ENCODE assay signal across 22 cellular contexts in genomic region chr1:97844552-97845089, GRCh38.
DNase-seq lines count a peak whose midpoint lies in the region; ATAC-seq, FAIRE-seq and TF ChIP-seq lines count a peak whose summit lies in the region.
"Had no signal": no experiment of that assay in that cellular context is flagged by ENCODE, and none has a peak within 500 bp of the region (broad histone marks: within the 10 kb centered on the region; RNA-seq: fewer than 3 reads in every experiment).

No MANE protein-coding gene starts in this region.

- no peaks in the 10 kb centered on the region for H3K36me3 Mint-ChIP-seq in stimulated activated effector memory CD8-positive, alpha-beta T cell treated with anti-CD3 and anti-CD28 coated beads, Interleukin-12 subunit alpha, Interleukin-12 subunit beta, amount 100 ng/mL, for 72 hours

- no peaks in the 10 kb centered on the region for H3K27me3 Mint-ChIP-seq in stimulated activated naive CD8-positive, alpha-beta T cell treated with anti-CD3 and anti-CD28 coated beads, Interleukin-15, amount 100 ng/mL, for 72 hours
- H3K27me3 Mint-ChIP-seq: CD4-positive, CD25-positive, alpha-beta regulatory T cell; CD8-positive, alpha-beta memory T cell had no signal

- no peak overlapping the region for H3K27ac Mint-ChIP-seq in stimulated activated naive CD8-positive, alpha-beta T cell treated with anti-CD3 and anti-CD28 coated beads, Interleukin-15, amount 100 ng/mL, for 72 hours
- no peak overlapping the region for H3K27ac Mint-ChIP-seq in stimulated activated effector memory CD8-positive, alpha-beta T cell treated with anti-CD3 and anti-CD28 coated beads, Interleukin-12 subunit alpha, Interleukin-12 subunit beta, amount 100 ng/mL, for 72 hours

- H3K9me3 Mint-ChIP-seq in stimulated activated naive CD8-positive, alpha-beta T cell treated with anti-CD3 and anti-CD28 coated beads, Interleukin-15, amount 100 ng/mL, for 72 hours: no peaks in the 10 kb centered on the region
- H3K9me3 Mint-ChIP-seq in stimulated activated effector memory CD8-positive, alpha-beta T cell treated with anti-CD3 and anti-CD28 coated beads, Interleukin-12 subunit alpha, Interleukin-12 subunit beta, amount 100 ng/mL, for 72 hours: no peaks in the 10 kb centered on the region
- H3K9me3 Mint-ChIP-seq: CD4-positive, CD25-positive, alpha-beta regulatory T cell; CD8-positive, alpha-beta memory T cell had no signal

- peaks cover 6% of the 10 kb centered on the region for H3K4me1 Mint-ChIP-seq in stimulated activated naive CD8-positive, alpha-beta T cell treated with anti-CD3 and anti-CD28 coated beads, Interleukin-15, amount 100 ng/mL, for 72 hours
- peaks cover 1% of the 10 kb centered on the region for H3K4me1 Mint-ChIP-seq in stimulated activated effector memory CD8-positive, alpha-beta T cell treated with anti-CD3 and anti-CD28 coated beads, Interleukin-12 subunit alpha, Interleukin-12 subunit beta, amount 100 ng/mL, for 72 hours

- no peak overlapping the region for H3K4me3 Mint-ChIP-seq in stimulated activated naive CD8-positive, alpha-beta T cell treated with anti-CD3 and anti-CD28 coated beads, Interleukin-15, amount 100 ng/mL, for 72 hours
- no peak overlapping the region for H3K4me3 Mint-ChIP-seq in stimulated activated effector memory CD8-positive, alpha-beta T cell treated with anti-CD3 and anti-CD28 coated beads, Interleukin-12 subunit alpha, Interleukin-12 subunit beta, amount 100 ng/mL, for 72 hours
- H3K4me3 Mint-ChIP-seq: CD4-positive, CD25-positive, alpha-beta regulatory T cell; CD8-positive, alpha-beta memory T cell had no signal

- ATAC-seq in stimulated activated naive CD8-positive, alpha-beta T cell treated with anti-CD3 and anti-CD28 coated beads, Interleukin-15, amount 100 ng/mL, for 72 hours: peak; percentile 35
- no peak for ATAC-seq in stimulated activated naive CD8-positive, alpha-beta T cell treated with anti-CD3 and anti-CD28 coated beads, Interleukin-15, Interleukin-2, amounts not matched to agents 100 U/mL and 50 U/mL, for 24 hours
- peak; percentile 15 for ATAC-seq in left lobe of liver
- peak; percentile 11 for ATAC-seq in stimulated activated effector memory CD8-positive, alpha-beta T cell treated with anti-CD3 and anti-CD28 coated beads, Interleukin-12 subunit alpha, Interleukin-12 subunit beta, amount 100 ng/mL, for 72 hours
- ATAC-seq: GM12878 had no signal

- no peak for DNase-seq in stimulated activated naive CD8-positive, alpha-beta T cell treated with anti-CD3 and anti-CD28 coated beads, Interleukin-15, amount 100 ng/mL, for 72 hours
- no peak for DNase-seq in stimulated activated naive CD8-positive, alpha-beta T cell treated with anti-CD3 and anti-CD28 coated beads, Interleukin-15, Interleukin-2, amounts not matched to agents 100 U/mL and 50 U/mL, for 24 hours
- no peak for DNase-seq in left lobe of liver (ENCODE audit: low spot score)
- DNase-seq in stimulated activated effector memory CD8-positive, alpha-beta T cell treated with anti-CD3 and anti-CD28 coated beads, Interleukin-12 subunit alpha, Interleukin-12 subunit beta, amount 100 ng/mL, for 72 hours (ENCODE audit: low spot score in 2 of 2): no peak
- DNase-seq in GM12892 (ENCODE audit: insufficient read length): no peak
- DNase-seq in activated CD4-positive, CD25-positive, alpha-beta regulatory T cell (lab: John Stamatoyannopoulos, UW): no peak
- DNase-seq: BE2C; C1 segment of cervical spinal cord; CD4-positive, CD25-positive, alpha-beta regulatory T cell; CD8-positive, alpha-beta memory T cell; COR-L47; DMS 273 treated with DMSO at 0.1 percent for 48 hours; DND-41; EL; GM23248; HCEC 1CT; IMR-90 had no signal

- no peak for FAIRE-seq in GM12892 (lab: Jason Lieb, UNC)
- FAIRE-seq: A204.1, GM12878, GM19239, H54, HTR-8/SVneo had no signal

- no peak for TF ChIP-seq POLR2A in GM12892 (IDR thresholded peaks at IDR 0.05; ENCODE audit: low read depth, low read length)
